In the genomic region with DNA sequence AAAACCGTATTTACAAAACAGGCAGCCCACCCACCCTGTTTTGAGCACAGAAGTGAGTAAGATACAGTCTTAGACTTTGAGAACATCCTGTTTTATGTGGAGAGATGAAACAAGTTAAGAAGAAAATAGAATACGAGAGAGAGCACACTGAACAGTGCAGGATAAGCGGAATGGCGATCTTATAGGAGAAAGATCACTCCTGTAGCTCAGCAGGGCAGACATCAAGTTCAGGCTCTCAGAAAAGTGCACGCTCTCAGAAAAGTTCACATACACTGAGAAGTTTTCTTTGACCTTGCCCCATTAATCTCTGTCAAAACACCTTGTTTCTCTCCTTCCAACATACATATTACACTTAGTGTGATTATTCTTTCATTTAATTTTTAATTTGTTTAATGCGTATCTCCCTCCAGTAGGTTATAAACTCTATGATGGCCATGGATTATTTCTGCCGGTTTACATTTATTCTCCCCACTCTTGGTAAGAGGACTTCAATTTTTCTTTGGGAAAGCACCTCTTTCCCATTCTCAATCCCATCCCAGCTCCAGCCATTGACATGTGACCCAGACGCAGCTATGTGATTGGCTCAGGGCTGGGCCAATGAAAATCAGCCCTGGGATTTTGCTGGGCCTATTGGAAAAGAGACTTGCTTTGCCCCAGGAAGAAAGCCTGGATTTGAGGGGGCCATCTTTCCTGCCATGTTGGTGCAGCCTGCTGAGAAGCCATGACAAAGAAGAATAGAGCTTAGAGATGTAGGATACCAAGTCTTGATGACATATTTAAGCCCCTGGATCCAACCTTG, we compare ENCODE assay signal across 19 cellular contexts. TPM values are rescaled to one million over a fixed set of nuclear protein-coding genes. Genes with fewer than 3 reads are reported as not detected.
DNase-seq lines count a peak whose midpoint lies in the region; ATAC-seq, FAIRE-seq and TF ChIP-seq lines count a peak whose summit lies in the region.
"Had no signal": no experiment of that assay in that cellular context is flagged by ENCODE, and none has a peak within 500 bp of the region (broad histone marks: within the 10 kb centered on the region; RNA-seq: fewer than 3 reads in every experiment).

No MANE protein-coding gene starts in this region.

- H2BK20ac ChIP-seq in H1 (ENCODE audit: low read length), result no peak overlapping the region

- no peaks in the 10 kb centered on the region for H4K20me1 ChIP-seq in HepG2 (ENCODE audit: insufficient read depth, low read length)
- H4K20me1 ChIP-seq in H1 (replicated peaks in 1 of 2; ENCODE audit: control insufficient read depth in 1 of 2, insufficient read depth in 2 of 2, low read length in 2 of 2), result peaks cover 0 to 1% of the 10 kb centered on the region in 2 experiments
- H4K20me1 ChIP-seq: BLaER1 had no signal

- BruUV-seq in HepG2 (replicated peaks; lab: Mats Ljungman, UMichigan), result no TSS peak

- no peak overlapping the region for H4K8ac ChIP-seq in H1 (ENCODE audit: extremely low read depth, insufficient read depth, low read length)

- H3K79me2 ChIP-seq in HepG2 (ENCODE audit: insufficient read depth, low read length) (no peaks in the 10 kb centered on the region), H1 (ENCODE audit: control insufficient read depth in 1 of 2, insufficient read depth in 2 of 2, low read length in 2 of 2) (no peaks in the 10 kb centered on the region)

- H3K23ac ChIP-seq in H1 (ENCODE audit: insufficient read length), result no peak overlapping the region

- no peak overlapping the region for H3K4ac ChIP-seq in H1 (replicated peaks; ENCODE audit: insufficient read length, low read depth, low read length)

- no peak overlapping the region for H3K4me2 ChIP-seq in HepG2 (ENCODE audit: low read depth, low read length)
- H3K4me2 ChIP-seq in H1 (ENCODE audit: insufficient read depth in 1 of 2, low read depth in 2 of 2, low read length in 2 of 2), result no peak overlapping the region
- H3K4me2 ChIP-seq: BLaER1, KMS-11 had no signal

- no peaks in the 10 kb centered on the region for H3K23me2 ChIP-seq in H1 (ENCODE audit: low read depth, low read length)

- H3K18ac ChIP-seq in H1 (ENCODE audit: extremely low read depth, low read length), result no peak overlapping the region

- no peak overlapping the region for H2AK5ac ChIP-seq in H1 (ENCODE audit: low read depth, low read length)

- H3K9me3 ChIP-seq in HepG2 (ENCODE audit: low read length) (no peaks in the 10 kb centered on the region), right lobe of liver (no peaks in the 10 kb centered on the region), H1 (ENCODE audit: insufficient read depth in 2 of 2, low read depth in 1 of 2, low read length in 1 of 2) (no peaks in the 10 kb centered on the region)
- H3K9me3 ChIP-seq: BLaER1, Peyer's patch, SJCRH30 had no signal

- H2AFZ ChIP-seq in HepG2 (ENCODE audit: low read length) (no peak overlapping the region), H1 (ENCODE audit: low read length) (no peak overlapping the region)

- CTCF ChIA-PET in HepG2 (lab: Yijun Ruan, JAX; ENCODE audit: low intra/inter-chr PET ratio, low total read pairs), result no interaction called here
- CTCF ChIA-PET in H1 (lab: Charles Lee; ENCODE audit: partially characterized antibody), result interaction anchor here (0.7 to 4.7 kb wide), 10 partner anchors 12 to 153 kb away, joined by 3 to 18 read pairs (median 3); no protein-coding TSS in a partner anchor

- H3K56ac ChIP-seq in H1 (replicated peaks; ENCODE audit: insufficient read length, low read depth, low read length), result no peak overlapping the region

- FAIRE-seq in HepG2 (lab: Jason Lieb, UNC) (no peak), HTR-8/SVneo (lab: Jason Lieb, UNC) (peak; percentile 70), H1 (lab: Jason Lieb, UNC) (no peak)
- FAIRE-seq: GM12878 had no signal

- H3K4me1 ChIP-seq in HepG2 (ENCODE audit: insufficient read depth, low read length) (no peaks in the 10 kb centered on the region), right lobe of liver (peaks cover 0 to 2% (median 0%) of the 10 kb centered on the region in 4 donors), H1 (replicated peaks in 1 of 4; ENCODE audit: control insufficient read depth in 3 of 4, insufficient read depth in 4 of 4, low read length in 3 of 4) (peaks cover 0 to 2% (median 0%) of the 10 kb centered on the region in 4 experiments; a peak in 1 of 7 replicates)
- H3K4me1 ChIP-seq: BLaER1, Peyer's patch, SJCRH30 had no signal

- TF ChIP-seq CTCF in HepG2 (CRISPR knock-in tag; IDR thresholded peaks at IDR 0.05) (no peak), right lobe of liver (IDR thresholded peaks at IDR 0.05) (no peak), H1 (IDR thresholded peaks at IDR 0.05; ENCODE audit: control extremely low read depth in 1 of 3, insufficient read depth in 1 of 3, low read depth in 1 of 3, low read length in 3 of 3) (no peak)

- WGBS in HepG2 (ENCODE audit: low lambda C conversion rate), result 35% methylated on average over 8 of the region's 8 CpGs
- 93% methylated on average over 7 of the region's 8 CpGs for WGBS in right lobe of liver (ENCODE audit: insufficient coverage, low coverage, low lambda C conversion rate, missing lambda C conversion rate)
- 92% methylated on average over 8 of the region's 8 CpGs; no CpG with 5 or more reads in 1 of the 2 experiments for WGBS in H1 (ENCODE audit: extremely low coverage in 1 of 2, insufficient coverage in 1 of 2, insufficient read length in 1 of 2, insufficient replicate concordance in 2 of 2, low coverage in 1 of 2, low lambda C conversion rate in 2 of 2, missing lambda C conversion rate in 1 of 2), 2 experiments

- H3K27me3 ChIP-seq in HepG2 (ENCODE audit: control insufficient read depth in 1 of 2, insufficient read depth in 2 of 2, low read length in 2 of 2) (peaks cover 5 to 31% of the 10 kb centered on the region in 2 experiments; a peak in 3 of 5 replicates), right lobe of liver (no peaks in the 10 kb centered on the region), H1 (replicated peaks in 1 of 4; ENCODE audit: control insufficient read depth in 3 of 4, extremely low read depth in 1 of 4, insufficient read depth in 3 of 4, low read length in 3 of 4) (no peaks in the 10 kb centered on the region)
- H3K27me3 ChIP-seq: BLaER1, Peyer's patch had no signal

- H2BK5ac ChIP-seq in H1 (ENCODE audit: low read depth, low read length), result no peak overlapping the region

- TF ChIP-seq POLR2A in HepG2 (IDR thresholded peaks at IDR 0.05; ENCODE audit: insufficient read depth in 1 of 2, low read depth in 2 of 2, low read length in 2 of 2), result no peak
- TF ChIP-seq POLR2A in right lobe of liver (IDR thresholded peaks at IDR 0.05), result no peak
- 0 out of 3 replicates have a peak, but pooled peaks of 1 of the 2 experiments have one; percentile 25 for TF ChIP-seq POLR2A in H1 (IDR thresholded peaks at IDR 0.05; ENCODE audit: control extremely low read depth in 1 of 2, low read depth in 2 of 2, low read length in 2 of 2)

- TF ChIP-seq RAD21 in HepG2 (CRISPR knock-in tag; IDR thresholded peaks at IDR 0.05) (no peak), H1 (IDR thresholded peaks at IDR 0.05 in 1 of 2, conservative IDR thresholded peaks at IDR 0.05 in 1 of 2; ENCODE audit: low read depth in 2 of 2, low read length in 2 of 2) (no peak)

- H3K14ac ChIP-seq in H1 (ENCODE audit: insufficient read length), result no peak overlapping the region

- H2BK120ac ChIP-seq in H1 (replicated peaks; ENCODE audit: low read depth, low read length), result no peak overlapping the region

- no peaks in the 10 kb centered on the region for H3K36me3 ChIP-seq in HepG2 (replicated peaks in 1 of 2; ENCODE audit: control insufficient read depth in 1 of 2, insufficient read depth in 2 of 2, low read length in 2 of 2)
- H3K36me3 ChIP-seq in right lobe of liver, result no peaks in the 10 kb centered on the region
- no peaks in the 10 kb centered on the region for H3K36me3 ChIP-seq in H1 (ENCODE audit: control insufficient read depth in 2 of 4, insufficient read depth in 4 of 4, low read length in 3 of 4)
- H3K36me3 ChIP-seq: BLaER1, Peyer's patch, SJCRH30 had no signal

- H3K27ac ChIP-seq in HepG2 (ENCODE audit: extremely low read length, insufficient read depth, low read length) (no peak overlapping the region), right lobe of liver (no peak overlapping the region), H1 (ENCODE audit: low read depth, low read length) (no peak overlapping the region)
- H3K27ac ChIP-seq: BLaER1, KMS-11, Peyer's patch, SJCRH30 had no signal

- in situ Hi-C loops in HepG2 (cut with HindIII; ENCODE audit: extremely low pct_ligation_motif_present, low pct_unique_long_range_greater_than_20kb), result no loop called here

- H2BK15ac ChIP-seq in H1 (ENCODE audit: low read length), result no peak overlapping the region

- H3K79me1 ChIP-seq in H1 (ENCODE audit: low read depth, low read length), result no peaks in the 10 kb centered on the region; the same call in 1 of the 2 replicates

- DNase-seq in HepG2 (ENCODE audit: low spot score) (no peak), right lobe of liver (no peak), HTR-8/SVneo (ENCODE audit: insufficient read length, low spot score) (no peak), H1 (ENCODE audit: low read depth in 1 of 2, low spot score in 2 of 2) (no peak), kidney glomerular epithelial cell (lab: John Stamatoyannopoulos, UW) (no peak), NCI-H1694 (lab: John Stamatoyannopoulos, UW) (no peak), NCI-H187 (lab: John Stamatoyannopoulos, UW) (no peak)
- DNase-seq: CD4-positive, alpha-beta T cell; COR-L47; DND-41; NCI-H1105; NCI-H1694 treated with DMSO at 0.1 percent for 48 hours; NCI-H510A; Peyer's patch had no signal

- no peak overlapping the region for H4K5ac ChIP-seq in H1 (ENCODE audit: insufficient read length, low read depth, low read length)

- TF ChIP-seq EP300 in HepG2 (IDR thresholded peaks at IDR 0.05; ENCODE audit: low read depth in 2 of 2, low read length in 2 of 2) (no peak), HepG2 (CRISPR knock-in tag; IDR thresholded peaks at IDR 0.05; ENCODE audit: borderline replicate concordance) (no peak), H1 (IDR thresholded peaks at IDR 0.05; ENCODE audit: borderline replicate concordance in 1 of 2, low read depth in 2 of 2, low read length in 2 of 2) (no peak)

- no peak overlapping the region for H4K91ac ChIP-seq in H1 (replicated peaks; ENCODE audit: insufficient read length, low read length)

- H3K4me3 ChIP-seq in HepG2 (replicated peaks in 1 of 3; ENCODE audit: insufficient read depth in 1 of 3, low read depth in 2 of 3, low read length in 3 of 3) (no peak overlapping the region), right lobe of liver (no peak overlapping the region), H1 (ENCODE audit: extremely low read depth in 1 of 4, insufficient read depth in 2 of 4, low read depth in 3 of 4, low read length in 4 of 4) (no peak overlapping the region)
- H3K4me3 ChIP-seq: BLaER1, GM12878, Peyer's patch, SJCRH30 had no signal

- H2BK12ac ChIP-seq in H1 (ENCODE audit: low read depth, low read length), result no peak overlapping the region

- H3K9ac ChIP-seq in HepG2 (ENCODE audit: insufficient read depth, low read depth, low read length) (no peak overlapping the region), H1 (replicated peaks in 1 of 4; ENCODE audit: extremely low read depth in 1 of 4, low read depth in 3 of 4, low read length in 3 of 4) (no peak overlapping the region)
- H3K9ac ChIP-seq: BLaER1, KMS-11 had no signal

- POLR2A ChIA-PET in HepG2 (lab: Yijun Ruan, JAX) (no interaction called here), H1 (lab: Charles Lee; ENCODE audit: partially characterized antibody) (interaction anchor here (1.0 kb wide), 1 partner anchor 18 kb away, joined by 4 read pairs; no protein-coding TSS in a partner anchor)

- intact Hi-C loops in HepG2 (cut with micrococcal nuclease; ENCODE audit: unreplicated experiment), result no loop called here
- intact Hi-C loops in right lobe of liver (cut with DNase I), result no loop called here

- ATAC-seq in HepG2 (no peak), right lobe of liver (no peak)
- ATAC-seq: GM12878 had no signal

RNA-seq across cellular contexts. Expression of gene KCNB1, which starts 16.2 kb away (rescaled TPM):
- total RNA-seq in HepG2 (2016; rRNA removed; fragmentation: Illumina TruSeq; extraction: Trizol) (0.02 TPM in 1 of 2 replicates, not detected in the other), right lobe of liver (1 to 10 TPM; 1.5 to 8.2 (median 3.8) TPM)
- total RNA-seq in HepG2 (2016; cell fraction: cytosol; rRNA removed; fragmentation: Illumina TruSeq; extraction: Trizol; ENCODE audit: low read depth), result not detected in 2 replicates
- 0.04 TPM in 1 of 2 replicates, not detected in the other for total RNA-seq in HepG2 (2016; cell fraction: insoluble cytoplasmic fraction; rRNA removed; fragmentation: Illumina TruSeq; extraction: Trizol)
- not detected in 2 replicates for total RNA-seq in HepG2 (2016; cell fraction: membrane; rRNA removed; fragmentation: Illumina TruSeq; extraction: Trizol)
- 0.09 TPM in 1 of 2 replicates, not detected in the other for total RNA-seq in HepG2 (2016; cell fraction: nucleus; rRNA removed; fragmentation: Illumina TruSeq; extraction: Trizol)
- polyA plus RNA-seq in HepG2 (2011; rRNA removed) (0.01 TPM in 1 of 2 replicates, not detected in the other), H1 (2011; rRNA removed) (0.47 and 0.67 TPM in 2 replicates)
- polyA plus RNA-seq in HepG2 (2011; cell fraction: cytosol; rRNA removed), result 0.03 TPM in 1 of 2 replicates, not detected in the other
- polyA plus RNA-seq in HepG2 (2011; cell fraction: nucleus; rRNA removed), result not detected in 2 replicates
- polyA plus RNA-seq in HepG2 (2012), result 0.05 and 0.09 TPM in 2 replicates
- polyA plus RNA-seq in HepG2 (2016; cell fraction: cytosol; fragmentation: Illumina TruSeq; extraction: Trizol; ENCODE audit: low read depth), result not detected in 2 replicates
- polyA plus RNA-seq in HepG2 (2016; cell fraction: insoluble cytoplasmic fraction; fragmentation: Illumina TruSeq; extraction: Trizol; ENCODE audit: low read depth), result not detected in 2 replicates
- polyA plus RNA-seq in HepG2 (2016; cell fraction: membrane; fragmentation: Illumina TruSeq; extraction: Trizol; ENCODE audit: low read depth), result not detected in 2 replicates
- not detected in 2 replicates for polyA plus RNA-seq in HepG2 (2016; cell fraction: nucleus; fragmentation: Illumina TruSeq; extraction: Trizol; ENCODE audit: insufficient read depth, low read depth)
- polyA minus RNA-seq in HepG2 (2011; rRNA and poly(A)+ RNA removed; ENCODE audit: low replicate concordance), result 0.16 TPM in 1 of 2 replicates, not detected in the other
- polyA minus RNA-seq in HepG2 (2011; cell fraction: cytosol; rRNA and poly(A)+ RNA removed), result not detected in 2 replicates
- polyA minus RNA-seq in HepG2 (2011; cell fraction: nucleus; rRNA and poly(A)+ RNA removed), result under 0.01 TPM in 1 of 2 replicates, not detected in the other
- total RNA-seq in H1 (2021; fragmentation: NEBNext Ultra II Directional; extraction: Animal tissue kit (Norgen Biotek cat#: 25700)), result 0.58 and 0.59 TPM in 2 replicates
- polyA plus RNA-seq in H1 (2011; cell fraction: cytosol; rRNA removed), result 0.56 TPM
- 1.0 TPM for polyA plus RNA-seq in H1 (2011; cell fraction: nucleus; rRNA removed)
- polyA plus RNA-seq in H1 (2012, experiment 1 of 2), result 0.54 to 4.4 TPM (median 0.65 TPM) in 4 replicates
- 0.12 TPM for polyA plus RNA-seq in H1 (2012, experiment 2 of 2)
- 0.28 TPM for polyA plus RNA-seq in H1 (2013, experiment 1 of 2)
- 0.35 TPM for polyA plus RNA-seq in H1 (2013, experiment 2 of 2)
- 1.7 and 6.4 TPM in 2 replicates for polyA minus RNA-seq in H1 (2011; rRNA and poly(A)+ RNA removed)
- 1.4 TPM for polyA minus RNA-seq in H1 (2011; cell fraction: cytosol; rRNA and poly(A)+ RNA removed)
- polyA minus RNA-seq in H1 (2011; cell fraction: nucleus; rRNA and poly(A)+ RNA removed), result 1.7 TPM
- total RNA-seq: OCI-LY7 had no signal

Comparison
In these comparisons a context has a peak if more than half of its experiments do, and no peak if none do; other contexts are left out.
1. Of the 41 proteins assayed by ChIP-seq in both HepG2 and H1: peak only in HepG2: none; only in H1: USF2 and YY1; in both: none; in neither: 38; mixed calls (peak in some experiments, not most) for 1.